ENCODE assay signal across 20 cellular contexts in genomic region chr17:47301161-47301560, GRCh38. TPM values are rescaled to one million over a fixed set of nuclear protein-coding genes. Genes with fewer than 3 reads are reported as not detected.
DNase-seq lines count a peak whose midpoint lies in the region; ATAC-seq and TF ChIP-seq lines count a peak whose summit lies in the region.
"Had no signal": no experiment of that assay in that cellular context is flagged by ENCODE, and none has a peak within 500 bp of the region (broad histone marks: within the 10 kb centered on the region; RNA-seq: fewer than 3 reads in every experiment).

No MANE protein-coding gene starts in this region.

- H3K36me3 ChIP-seq in OCI-LY3 (replicated peaks; ENCODE audit: low read depth, low read length), result no peaks in the 10 kb centered on the region
- H3K36me3 ChIP-seq: BE2C had no signal

- intact Hi-C loops in activated T-helper 2 cell treated with anti-CD3 and anti-CD28 coated beads, Interferon-gamma antibody, Interleukin-2, Interleukin-4, amounts not matched to agents 10 μg/mL and 5 μg/mL and 100 μg/mL, durations not matched to agents 14 hours and 24 hours and 36 hours (cut with micrococcal nuclease), result loop anchor here (2.0 to 5.0 kb wide), 2 partner anchors 42 to 69 kb away; no protein-coding TSS in a partner anchor

- H3K4me3 Mint-ChIP-seq in activated T-cell treated with anti-CD3 and anti-CD28 coated beads, Interleukin-2, amount 50 U/mL, for 72 hours, result peak overlapping the region in 1 of 2 donors; percentile 17
- H3K4me3 Mint-ChIP-seq in activated T-helper 2 cell treated with anti-CD3 and anti-CD28 coated beads, Interferon-gamma antibody, Interleukin-2, Interleukin-4, amounts not matched to agents 10 μg/mL and 5 μg/mL and 100 μg/mL, durations not matched to agents 14 hours and 24 hours and 36 hours (ENCODE audit: low read depth), result no peak overlapping the region
- no peak overlapping the region for H3K4me3 Mint-ChIP-seq in stimulated activated effector memory CD8-positive, alpha-beta T cell treated with anti-CD3 and anti-CD28 coated beads, Interleukin-12 subunit alpha, Interleukin-12 subunit beta, amount 100 ng/mL, for 72 hours
- H3K4me3 Mint-ChIP-seq in HFFc6, result no peak overlapping the region
- H3K4me3 Mint-ChIP-seq: CD8-positive, alpha-beta T cell had no signal

- H3K4me2 ChIP-seq in OCI-LY3 (ENCODE audit: low read length), result peak overlapping the region; percentile 68

- no peak for TF ChIP-seq CTCF in OCI-LY3 (IDR thresholded peaks at IDR 0.05; ENCODE audit: low read depth, low read length)
- no peak for TF ChIP-seq CTCF in HFFc6 (IDR thresholded peaks at IDR 0.05)

- DNase-seq in activated T-cell treated with anti-CD3 and anti-CD28 coated beads, Interleukin-2, amount 50 U/mL, for 72 hours, result peak; percentile 24 to 46
- no peak for DNase-seq in activated T-cell treated with anti-CD3 and anti-CD28 coated beads, Interleukin-2, amount 50 U/mL, for 48 hours
- peak; percentile 33 for DNase-seq in activated T-helper 2 cell treated with anti-CD3 and anti-CD28 coated beads, Interferon-gamma antibody, Interleukin-2, Interleukin-4, amounts not matched to agents 10 μg/mL and 5 μg/mL and 100 μg/mL, durations not matched to agents 14 hours and 24 hours and 36 hours (ENCODE audit: low spot score)
- peak in 1 of 2 donors; percentile 63 for DNase-seq in stimulated activated effector memory CD8-positive, alpha-beta T cell treated with anti-CD3 and anti-CD28 coated beads, Interleukin-12 subunit alpha, Interleukin-12 subunit beta, amount 100 ng/mL, for 72 hours (ENCODE audit: low spot score in 2 of 2)
- no peak for DNase-seq in HFFc6
- no peak for DNase-seq in Ammon's horn (ENCODE audit: low spot score)
- DNase-seq: ACHN; BE2C; CD8-positive, alpha-beta T cell; DMS79 treated with DMSO at 0.1 percent for 48 hours; GDM1; H7; MV-4-11; NCI-H1417 treated with DMSO at 0.1 percent for 48 hours; NCI-H2029 treated with DMSO at 0.1 percent for 48 hours; NCI-H524; SIG-M5 had no signal

- no peaks in the 10 kb centered on the region for H3K27me3 ChIP-seq in OCI-LY3 (ENCODE audit: low read depth, low read length)
- H3K27me3 ChIP-seq: BE2C had no signal

- no peaks in the 10 kb centered on the region for H3K9me3 ChIP-seq in OCI-LY3 (ENCODE audit: insufficient read depth, low read length)
- H3K9me3 ChIP-seq: BE2C had no signal

- peak overlapping the region; percentile 12 for H3K27ac Mint-ChIP-seq in activated T-cell treated with anti-CD3 and anti-CD28 coated beads, Interleukin-2, amount 50 U/mL, for 72 hours
- H3K27ac Mint-ChIP-seq in activated T-helper 2 cell treated with anti-CD3 and anti-CD28 coated beads, Interferon-gamma antibody, Interleukin-2, Interleukin-4, amounts not matched to agents 10 μg/mL and 5 μg/mL and 100 μg/mL, durations not matched to agents 14 hours and 24 hours and 36 hours, result peak overlapping the region; percentile 9
- no peak overlapping the region for H3K27ac Mint-ChIP-seq in stimulated activated effector memory CD8-positive, alpha-beta T cell treated with anti-CD3 and anti-CD28 coated beads, Interleukin-12 subunit alpha, Interleukin-12 subunit beta, amount 100 ng/mL, for 72 hours
- H3K27ac Mint-ChIP-seq in HFFc6, result no peak overlapping the region
- H3K27ac Mint-ChIP-seq: CD8-positive, alpha-beta T cell had no signal

- H2AFZ ChIP-seq in OCI-LY3 (ENCODE audit: low read depth, low read length), result no peak overlapping the region; the same call in 1 of the 2 replicates

- H3K27me3 Mint-ChIP-seq in activated T-cell treated with anti-CD3 and anti-CD28 coated beads, Interleukin-2, amount 50 U/mL, for 72 hours (ENCODE audit: low read depth), result no peaks in the 10 kb centered on the region
- H3K27me3 Mint-ChIP-seq in activated T-helper 2 cell treated with anti-CD3 and anti-CD28 coated beads, Interferon-gamma antibody, Interleukin-2, Interleukin-4, amounts not matched to agents 10 μg/mL and 5 μg/mL and 100 μg/mL, durations not matched to agents 14 hours and 24 hours and 36 hours (ENCODE audit: low read depth), result no peaks in the 10 kb centered on the region
- H3K27me3 Mint-ChIP-seq in HFFc6 (ENCODE audit: insufficient read depth), result peaks cover under 1% of the 10 kb centered on the region

- H3K4me1 Mint-ChIP-seq in activated T-cell treated with anti-CD3 and anti-CD28 coated beads, Interleukin-2, amount 50 U/mL, for 72 hours (ENCODE audit: low read depth), result peaks cover 20% of the 10 kb centered on the region
- H3K4me1 Mint-ChIP-seq in activated T-helper 2 cell treated with anti-CD3 and anti-CD28 coated beads, Interferon-gamma antibody, Interleukin-2, Interleukin-4, amounts not matched to agents 10 μg/mL and 5 μg/mL and 100 μg/mL, durations not matched to agents 14 hours and 24 hours and 36 hours (ENCODE audit: low read depth), result peaks cover 24% of the 10 kb centered on the region
- H3K4me1 Mint-ChIP-seq in stimulated activated effector memory CD8-positive, alpha-beta T cell treated with anti-CD3 and anti-CD28 coated beads, Interleukin-12 subunit alpha, Interleukin-12 subunit beta, amount 100 ng/mL, for 72 hours, result peaks cover 23% of the 10 kb centered on the region
- H3K4me1 Mint-ChIP-seq in HFFc6 (ENCODE audit: low read depth), result peaks cover 33% of the 10 kb centered on the region

- peak overlapping the region; percentile 2; the same call in 1 of the 2 replicates for H3K9ac ChIP-seq in OCI-LY3 (ENCODE audit: low read length)

- H3K27ac ChIP-seq in OCI-LY3 (ENCODE audit: low read length), result peak overlapping the region; percentile 57; the same call in 1 of the 2 replicates

- peaks cover 0 to 4% of the 10 kb centered on the region in 2 donors for H3K9me3 Mint-ChIP-seq in activated T-cell treated with anti-CD3 and anti-CD28 coated beads, Interleukin-2, amount 50 U/mL, for 72 hours
- H3K9me3 Mint-ChIP-seq in activated T-helper 2 cell treated with anti-CD3 and anti-CD28 coated beads, Interferon-gamma antibody, Interleukin-2, Interleukin-4, amounts not matched to agents 10 μg/mL and 5 μg/mL and 100 μg/mL, durations not matched to agents 14 hours and 24 hours and 36 hours, result no peaks in the 10 kb centered on the region
- peaks cover 4% of the 10 kb centered on the region for H3K9me3 Mint-ChIP-seq in stimulated activated effector memory CD8-positive, alpha-beta T cell treated with anti-CD3 and anti-CD28 coated beads, Interleukin-12 subunit alpha, Interleukin-12 subunit beta, amount 100 ng/mL, for 72 hours
- H3K9me3 Mint-ChIP-seq in HFFc6, result peaks cover 9% of the 10 kb centered on the region; the same call in 1 of the 2 replicates

- no peaks in the 10 kb centered on the region for H3K79me2 ChIP-seq in OCI-LY3 (ENCODE audit: low read length)

- H4K20me1 ChIP-seq in OCI-LY3 (ENCODE audit: insufficient read depth, low read length), result no peaks in the 10 kb centered on the region

- peaks cover 24% of the 10 kb centered on the region for H3K4me1 ChIP-seq in OCI-LY3 (ENCODE audit: low read length)
- H3K4me1 ChIP-seq: BE2C had no signal

- H3K4me3 ChIP-seq in OCI-LY3 (ENCODE audit: low read length), result peak overlapping the region; percentile 2; the same call in 1 of the 2 replicates

- ATAC-seq in activated T-cell treated with anti-CD3 and anti-CD28 coated beads, Interleukin-2, amount 50 U/mL, for 72 hours (replicated peaks in 1 of 2), result peak; percentile 73 to 84
- peak; percentile 88 for ATAC-seq in stimulated activated effector memory CD8-positive, alpha-beta T cell treated with anti-CD3 and anti-CD28 coated beads, Interleukin-12 subunit alpha, Interleukin-12 subunit beta, amount 100 ng/mL, for 72 hours
- ATAC-seq in GM18517 (IDR thresholded peaks at IDR 0.05; ENCODE audit: unreplicated experiment), result no peak
- ATAC-seq: CD8-positive, alpha-beta T cell; HepG2 had no signal

- H3K36me3 Mint-ChIP-seq in activated T-cell treated with anti-CD3 and anti-CD28 coated beads, Interleukin-2, amount 50 U/mL, for 72 hours (ENCODE audit: insufficient read depth in 2 of 2), result peaks cover 0 to 6% of the 10 kb centered on the region in 2 donors
- H3K36me3 Mint-ChIP-seq in activated T-helper 2 cell treated with anti-CD3 and anti-CD28 coated beads, Interferon-gamma antibody, Interleukin-2, Interleukin-4, amounts not matched to agents 10 μg/mL and 5 μg/mL and 100 μg/mL, durations not matched to agents 14 hours and 24 hours and 36 hours (ENCODE audit: low read depth), result no peaks in the 10 kb centered on the region
- no peaks in the 10 kb centered on the region for H3K36me3 Mint-ChIP-seq in stimulated activated effector memory CD8-positive, alpha-beta T cell treated with anti-CD3 and anti-CD28 coated beads, Interleukin-12 subunit alpha, Interleukin-12 subunit beta, amount 100 ng/mL, for 72 hours
- H3K36me3 Mint-ChIP-seq in HFFc6 (ENCODE audit: low read depth), result peaks cover 10% of the 10 kb centered on the region
- H3K36me3 Mint-ChIP-seq: CD8-positive, alpha-beta T cell had no signal

RNA-seq across cellular contexts. Expression of gene EFCAB13, which starts 22.6 kb away (rescaled TPM):
- 1 to 10 TPM; 5.9 to 9.0 TPM for total RNA-seq in activated T-cell treated with anti-CD3 and anti-CD28 coated beads, Interleukin-2, amount 50 U/mL, for 72 hours
- 1.4 and 2.7 TPM in 2 replicates for total RNA-seq in activated T-helper 2 cell treated with anti-CD3 and anti-CD28 coated beads, Interferon-gamma antibody, Interleukin-2, Interleukin-4, amounts not matched to agents 10 μg/mL and 5 μg/mL and 100 μg/mL, durations not matched to agents 14 hours and 24 hours and 36 hours
- 1 to 10 TPM in 4 of 6 experiments, under 1 TPM in 2; 0.59 to 1.8 (median 1.2) TPM for total RNA-seq in HFFc6 (2021; fragmentation: NEBNext Ultra II Directional; extraction: Animal tissue kit (Norgen Biotek cat#: 25700))

RNA-seq across cellular contexts. Expression of gene ITGB3, which starts 47.5 kb away (rescaled TPM):
- total RNA-seq in activated T-cell treated with anti-CD3 and anti-CD28 coated beads, Interleukin-2, amount 50 U/mL, for 72 hours, result not detected
- not detected in 2 replicates for total RNA-seq in activated T-helper 2 cell treated with anti-CD3 and anti-CD28 coated beads, Interferon-gamma antibody, Interleukin-2, Interleukin-4, amounts not matched to agents 10 μg/mL and 5 μg/mL and 100 μg/mL, durations not matched to agents 14 hours and 24 hours and 36 hours
- total RNA-seq in HFFc6 (2021; fragmentation: NEBNext Ultra II Directional; extraction: Animal tissue kit (Norgen Biotek cat#: 25700)), result 1 to 10 TPM; 2.2 to 4.1 (median 2.9) TPM
- total RNA-seq: CD8-positive, alpha-beta T cell had no signal

Comparison
In these comparisons a context has a peak if more than half of its experiments do, and no peak if none do; other contexts are left out.
1. DNase-seq: peak in activated T-cell treated with anti-CD3 and anti-CD28 coated beads, Interleukin-2, amount 50 U/mL, for 72 hours (2 of 2) and activated T-helper 2 cell treated with anti-CD3 and anti-CD28 coated beads, Interferon-gamma antibody, Interleukin-2, Interleukin-4, amounts not matched to agents 10 μg/mL and 5 μg/mL and 100 μg/mL, durations not matched to agents 14 hours and 24 hours and 36 hours (single experiment); none in activated T-cell treated with anti-CD3 and anti-CD28 coated beads, Interleukin-2, amount 50 U/mL, for 48 hours (0 of 2), HFFc6 (single experiment) and Ammon's horn (single experiment).
2. H3K27ac Mint-ChIP-seq: peak in activated T-cell treated with anti-CD3 and anti-CD28 coated beads, Interleukin-2, amount 50 U/mL, for 72 hours (single experiment) and activated T-helper 2 cell treated with anti-CD3 and anti-CD28 coated beads, Interferon-gamma antibody, Interleukin-2, Interleukin-4, amounts not matched to agents 10 μg/mL and 5 μg/mL and 100 μg/mL, durations not matched to agents 14 hours and 24 hours and 36 hours (single experiment); none in stimulated activated effector memory CD8-positive, alpha-beta T cell treated with anti-CD3 and anti-CD28 coated beads, Interleukin-12 subunit alpha, Interleukin-12 subunit beta, amount 100 ng/mL, for 72 hours (single experiment) and HFFc6 (single experiment).